Comparison of ENCODE assay signal across 1 cellular context in the genomic region with DNA sequence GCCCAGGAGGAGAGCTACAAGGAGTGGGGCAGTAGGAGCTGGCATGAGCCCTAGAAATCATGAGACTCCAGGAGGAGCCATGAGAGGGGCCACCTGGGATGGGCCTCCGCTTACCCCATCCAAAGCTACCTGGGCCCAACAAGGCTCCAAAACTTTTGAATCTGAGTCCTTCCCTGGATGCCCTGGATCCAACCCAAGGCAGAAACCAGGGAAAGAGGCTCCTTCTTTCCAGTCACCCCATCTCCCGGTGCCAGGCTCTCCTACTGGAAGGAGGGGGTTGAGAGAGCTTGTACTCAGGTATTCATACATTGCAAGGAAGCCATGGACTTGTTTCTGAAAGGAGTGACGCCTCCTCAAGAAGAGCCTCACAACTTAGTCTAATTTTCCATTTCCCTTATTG.
TF ChIP-seq lines count a peak whose summit lies in the region.

No MANE protein-coding gene starts in this region.

TF ChIP-seq in GM12878, 131 proteins besides CTCF, POLR2A, EP300 and RAD21:
- TF ChIP-seq SKIL (IDR thresholded peaks at IDR 0.05; ENCODE audit: low read depth, poor library complexity, severe bottlenecking), result no peak
- no peak for TF ChIP-seq MYC (IDR thresholded peaks at IDR 0.05; ENCODE audit: insufficient read depth, insufficient read length, insufficient replicate concordance, low read length, severe bottlenecking)
- TF ChIP-seq HDAC6 (IDR thresholded peaks at IDR 0.05; ENCODE audit: unreplicated experiment), result no peak
- TF ChIP-seq SUZ12 (IDR thresholded peaks at IDR 0.05; ENCODE audit: unreplicated experiment), result no peak
- no peak for TF ChIP-seq SIN3A (IDR thresholded peaks at IDR 0.05; ENCODE audit: low read depth, low read length)
- TF ChIP-seq BRCA1 (IDR thresholded peaks at IDR 0.05; ENCODE audit: low read depth, low read length), result no peak
- TF ChIP-seq, protein P1, sequence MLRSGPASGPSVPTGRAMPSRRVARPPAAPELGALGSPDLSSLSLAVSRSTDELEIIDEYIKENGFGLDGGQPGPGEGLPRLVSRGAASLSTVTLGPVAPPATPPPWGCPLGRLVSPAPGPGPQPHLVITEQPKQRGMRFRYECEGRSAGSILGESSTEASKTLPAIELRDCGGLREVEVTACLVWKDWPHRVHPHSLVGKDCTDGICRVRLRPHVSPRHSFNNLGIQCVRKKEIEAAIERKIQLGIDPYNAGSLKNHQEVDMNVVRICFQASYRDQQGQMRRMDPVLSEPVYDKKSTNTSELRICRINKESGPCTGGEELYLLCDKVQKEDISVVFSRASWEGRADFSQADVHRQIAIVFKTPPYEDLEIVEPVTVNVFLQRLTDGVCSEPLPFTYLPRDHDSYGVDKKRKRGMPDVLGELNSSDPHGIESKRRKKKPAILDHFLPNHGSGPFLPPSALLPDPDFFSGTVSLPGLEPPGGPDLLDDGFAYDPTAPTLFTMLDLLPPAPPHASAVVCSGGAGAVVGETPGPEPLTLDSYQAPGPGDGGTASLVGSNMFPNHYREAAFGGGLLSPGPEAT (IDR thresholded peaks at IDR 0.05; ENCODE audit: low read depth), result no peak
- TF ChIP-seq STAT1 (conservative IDR thresholded peaks at IDR 0.05), result no peak
- TF ChIP-seq CBX3 (IDR thresholded peaks at IDR 0.05; ENCODE audit: borderline replicate concordance, low read depth), result no peak
- no peak for TF ChIP-seq CHD1 (IDR thresholded peaks at IDR 0.05; ENCODE audit: low read depth, low read length)
- no peak for TF ChIP-seq HDGF (IDR thresholded peaks at IDR 0.05)
- no peak for TF ChIP-seq NR2F1 (conservative IDR thresholded peaks at IDR 0.05)
